ENCODE assay signal across 18 cellular contexts in the genomic region with DNA sequence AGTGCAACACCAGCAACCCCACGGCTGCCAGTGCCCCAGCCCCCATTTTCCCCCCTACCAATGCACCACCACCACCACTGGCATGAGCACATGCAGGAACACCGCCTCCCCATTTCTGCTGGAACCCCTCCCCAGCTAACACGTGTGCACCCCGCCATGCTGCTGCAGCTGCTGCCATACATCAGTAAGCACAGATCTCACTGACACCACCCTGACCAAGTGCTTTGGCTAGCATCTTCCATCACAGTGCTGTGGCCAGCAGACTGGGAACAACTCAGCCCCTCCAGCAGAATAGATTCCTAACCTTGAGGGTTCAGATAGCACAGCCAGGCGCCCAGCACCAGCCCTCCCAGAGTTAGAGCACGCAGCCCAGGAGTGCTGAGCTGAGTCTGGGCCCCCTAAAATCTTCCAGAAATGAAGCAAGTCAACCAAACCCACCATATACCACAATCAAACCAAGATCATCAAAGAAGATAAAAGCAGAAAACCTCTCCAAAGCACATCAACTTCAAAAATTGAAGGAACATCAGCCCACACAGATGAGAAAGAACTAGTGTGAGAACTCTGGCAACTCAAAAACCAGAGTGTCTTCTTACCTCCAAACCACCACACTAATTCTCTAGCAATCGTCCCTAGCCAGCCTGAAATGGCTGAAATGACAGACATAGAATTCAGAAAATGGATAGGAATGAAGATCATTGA.
DNase-seq lines count a peak whose midpoint lies in the region; ATAC-seq and TF ChIP-seq lines count a peak whose summit lies in the region.
"Had no signal": no experiment of that assay in that cellular context is flagged by ENCODE, and none has a peak within 500 bp of the region (broad histone marks: within the 10 kb centered on the region; RNA-seq: fewer than 3 reads in every experiment).

No MANE protein-coding gene starts in this region.

- H3K27ac Mint-ChIP-seq in CD8-positive, alpha-beta memory T cell: peak overlapping the region; percentile 35 to 98 (median 80)
- H3K27ac Mint-ChIP-seq in activated CD8-positive, alpha-beta memory T cell treated with anti-CD3 and anti-CD28 coated beads, Interleukin-2, amount 10 ng/mL, durations not matched to agents 7 days and 5 days: peak overlapping the region; percentile 84
- H3K27ac Mint-ChIP-seq in naive B cell: peak overlapping the region; percentile 30 to 88 (median 64)
- H3K27ac Mint-ChIP-seq: CD14-positive monocyte; dendritic cell treated with granulocyte-macrophage colony-stimulating factor and Interleukin-4, amounts not matched to agents 40 ng/mL and 50 ng/mL, for 4 days; nephron had no signal

- H3K4me1 Mint-ChIP-seq in CD8-positive, alpha-beta memory T cell: peaks cover 39 to 63% (median 53%) of the 10 kb centered on the region in 3 donors
- H3K4me1 Mint-ChIP-seq in activated CD8-positive, alpha-beta memory T cell treated with anti-CD3 and anti-CD28 coated beads, Interleukin-2, amount 10 ng/mL, durations not matched to agents 7 days and 5 days: peaks cover 58% of the 10 kb centered on the region
- peaks cover 27 to 44% (median 31%) of the 10 kb centered on the region in 3 donors for H3K4me1 Mint-ChIP-seq in naive B cell
- H3K4me1 Mint-ChIP-seq: CD14-positive monocyte had no signal

- no peak for TF ChIP-seq CTCF in WERI-Rb-1 (IDR thresholded peaks at IDR 0.05; ENCODE audit: low read depth, low read length)

- H3K27me3 ChIP-seq in CD8-positive, alpha-beta memory T cell (ENCODE audit: insufficient read depth, low read length, poor library complexity, severe bottlenecking): no peaks in the 10 kb centered on the region
- H3K27me3 ChIP-seq in WERI-Rb-1 (ENCODE audit: insufficient read depth, low read depth, severe bottlenecking): no peaks in the 10 kb centered on the region
- H3K27me3 ChIP-seq: left lung, right atrium auricular region had no signal

- CTCF ChIA-PET in CD8-positive, alpha-beta memory T cell (lab: Charles Lee): interaction anchor here (0.8 to 3.2 kb wide), 4 partner anchors 9 to 86 kb away, joined by 3 to 10 read pairs (median 5); no protein-coding TSS in a partner anchor
- CTCF ChIA-PET in activated CD8-positive, alpha-beta memory T cell treated with anti-CD3 and anti-CD28 coated beads, Interleukin-2, amount 10 ng/mL, durations not matched to agents 7 days and 5 days (lab: Charles Lee): interaction anchor here (0.9 to 6.0 kb wide), 8 partner anchors 8 to 83 kb away, joined by 3 to 100 read pairs (median 7); partner anchors contain the start of gene CDV3

- peak overlapping the region in 6 of 7 donors; percentile 3 to 51 (median 46) for H3K4me3 Mint-ChIP-seq in CD8-positive, alpha-beta memory T cell
- H3K4me3 Mint-ChIP-seq in activated CD8-positive, alpha-beta memory T cell treated with anti-CD3 and anti-CD28 coated beads, Interleukin-2, amount 10 ng/mL, durations not matched to agents 7 days and 5 days: peak overlapping the region; percentile 33
- H3K4me3 Mint-ChIP-seq in naive B cell: peak overlapping the region in 6 of 8 donors; percentile 43 to 89 (median 50)
- H3K4me3 Mint-ChIP-seq: CD14-positive monocyte; dendritic cell treated with granulocyte-macrophage colony-stimulating factor and Interleukin-4, amounts not matched to agents 40 ng/mL and 50 ng/mL, for 4 days; nephron had no signal

- no peak overlapping the region for H3K27ac ChIP-seq in CD8-positive, alpha-beta memory T cell (ENCODE audit: low read depth, low read length)
- no peak overlapping the region for H3K27ac ChIP-seq in WERI-Rb-1
- H3K27ac ChIP-seq: GM23248, left lung, right atrium auricular region had no signal

- H3K9me3 Mint-ChIP-seq in CD8-positive, alpha-beta memory T cell: no peaks in the 10 kb centered on the region
- H3K9me3 Mint-ChIP-seq in activated CD8-positive, alpha-beta memory T cell treated with anti-CD3 and anti-CD28 coated beads, Interleukin-2, amount 10 ng/mL, durations not matched to agents 7 days and 5 days (ENCODE audit: low read depth): no peaks in the 10 kb centered on the region
- no peaks in the 10 kb centered on the region for H3K9me3 Mint-ChIP-seq in naive B cell
- H3K9me3 Mint-ChIP-seq: dendritic cell treated with granulocyte-macrophage colony-stimulating factor and Interleukin-4, amounts not matched to agents 40 ng/mL and 50 ng/mL, for 4 days had no signal

- H3K27me3 Mint-ChIP-seq in CD8-positive, alpha-beta memory T cell: no peaks in the 10 kb centered on the region
- H3K27me3 Mint-ChIP-seq in activated CD8-positive, alpha-beta memory T cell treated with anti-CD3 and anti-CD28 coated beads, Interleukin-2, amount 10 ng/mL, durations not matched to agents 7 days and 5 days: no peaks in the 10 kb centered on the region
- H3K27me3 Mint-ChIP-seq in naive B cell: no peaks in the 10 kb centered on the region
- H3K27me3 Mint-ChIP-seq: dendritic cell treated with granulocyte-macrophage colony-stimulating factor and Interleukin-4, amounts not matched to agents 40 ng/mL and 50 ng/mL, for 4 days had no signal

- DNase-seq in CD8-positive, alpha-beta memory T cell: peak in 1 of 5 donors; percentile 51
- peak; percentile 78 for DNase-seq in Jurkat, Clone E6-1 (ENCODE audit: low read depth, low spot score)
- DNase-seq in activated CD8-positive, alpha-beta memory T cell treated with anti-CD3 and anti-CD28 coated beads, Interleukin-2, amount 10 ng/mL, durations not matched to agents 7 days and 5 days: peak; percentile 43
- DNase-seq in naive B cell (no peak), medulla oblongata (ENCODE audit: extremely low spot score) (no peak), WERI-Rb-1 (no peak)
- DNase-seq: aorta; GM23248; left lung; NCI-H1436 treated with DMSO at 0.1 percent for 48 hours; stimulated activated CD4-positive, alpha-beta T cell treated with anti-CD3 and anti-CD28 coated beads, Interleukin-4, amount 100 ng/mL, for 4 hours; stimulated activated naive CD4-positive, alpha-beta T cell treated with Interleukin-2 at 50 U/mL for 16 hours had no signal

- no peaks in the 10 kb centered on the region for H3K36me3 ChIP-seq in CD8-positive, alpha-beta memory T cell (ENCODE audit: insufficient read depth, low read length)
- no peaks in the 10 kb centered on the region for H3K36me3 ChIP-seq in WERI-Rb-1
- H3K36me3 ChIP-seq: left lung, right atrium auricular region had no signal

- peak; percentile 14 for ATAC-seq in activated CD8-positive, alpha-beta memory T cell treated with anti-CD3 and anti-CD28 coated beads, Interleukin-2, amount 10 ng/mL, durations not matched to agents 7 days and 5 days
- no peak for ATAC-seq in naive B cell (ENCODE audit: low read depth in 2 of 2)
- ATAC-seq in HG03442 (IDR thresholded peaks at IDR 0.05; ENCODE audit: unreplicated experiment): no peak
- no peak for ATAC-seq in GM18861 (IDR thresholded peaks at IDR 0.05; ENCODE audit: unreplicated experiment)
- ATAC-seq: left lung had no signal

- POLR2A ChIA-PET in CD8-positive, alpha-beta memory T cell (lab: Charles Lee): interaction anchor here (1.6 to 4.2 kb wide), 3 partner anchors 79 to 87 kb away, joined by 4 to 50 read pairs (median 13); partner anchors contain the start of gene CDV3

- no peaks in the 10 kb centered on the region for H3K9me3 ChIP-seq in CD8-positive, alpha-beta memory T cell (ENCODE audit: low read length)
- no peaks in the 10 kb centered on the region for H3K9me3 ChIP-seq in WERI-Rb-1 (ENCODE audit: severe bottlenecking)
- H3K9me3 ChIP-seq: left lung, right atrium auricular region had no signal

- no peak overlapping the region for H3K4me3 ChIP-seq in CD8-positive, alpha-beta memory T cell (ENCODE audit: low read length)
- no peak overlapping the region for H3K4me3 ChIP-seq in Jurkat, Clone E6-1 (ENCODE audit: low read length)
- H3K4me3 ChIP-seq in WERI-Rb-1 (ENCODE audit: low read depth, low read length): no peak overlapping the region
- H3K4me3 ChIP-seq: GM23248, left lung, right atrium auricular region had no signal

- no peaks in the 10 kb centered on the region for H3K36me3 Mint-ChIP-seq in CD8-positive, alpha-beta memory T cell
- H3K36me3 Mint-ChIP-seq in activated CD8-positive, alpha-beta memory T cell treated with anti-CD3 and anti-CD28 coated beads, Interleukin-2, amount 10 ng/mL, durations not matched to agents 7 days and 5 days: peaks cover 3% of the 10 kb centered on the region
- no peaks in the 10 kb centered on the region for H3K36me3 Mint-ChIP-seq in naive B cell
- H3K36me3 Mint-ChIP-seq: CD14-positive monocyte had no signal

- H3K4me1 ChIP-seq in CD8-positive, alpha-beta memory T cell (ENCODE audit: insufficient read depth, low read length): peaks cover 41% of the 10 kb centered on the region
- H3K4me1 ChIP-seq: left lung, right atrium auricular region had no signal

Comparison
In these comparisons a context has a peak if more than half of its experiments do, and no peak if none do; other contexts are left out.
1. DNase-seq: peak in Jurkat, Clone E6-1 (single experiment) and activated CD8-positive, alpha-beta memory T cell treated with anti-CD3 and anti-CD28 coated beads, Interleukin-2, amount 10 ng/mL, durations not matched to agents 7 days and 5 days (single experiment); none in naive B cell (single experiment), medulla oblongata (single experiment) and WERI-Rb-1 (single experiment).
2. Peak in every context shown above with its lines, with median percentiles within 50 percentile points of each other: H3K27ac Mint-ChIP-seq and H3K4me3 Mint-ChIP-seq.